In genomic region chr11:112453601-112454577, GRCh38 we compare ENCODE assay signal across 8 cellular contexts.
DNase-seq lines count a peak whose midpoint lies in the region; ATAC-seq, FAIRE-seq and TF ChIP-seq lines count a peak whose summit lies in the region.

No MANE protein-coding gene starts in this region.

- H3K4ac ChIP-seq in mesendoderm (ENCODE audit: low read depth, low read length), result no peak overlapping the region

- POLR2A ChIA-PET in BJ (lab: Charles Lee), result no interaction called here

- H3K27ac ChIP-seq in mesendoderm (ENCODE audit: low read depth, low read length), result no peak overlapping the region

- H3K9ac ChIP-seq in mesendoderm (ENCODE audit: low read length), result no peak overlapping the region

- H2BK120ac ChIP-seq in mesendoderm (ENCODE audit: low read depth, low read length), result no peak overlapping the region

- FAIRE-seq in bronchial epithelial cell (lab: Jason Lieb, UNC), result peak; percentile 62

- H4K5ac ChIP-seq in mesendoderm (ENCODE audit: low read length), result no peak overlapping the region

- no peaks in the 10 kb centered on the region for H3K79me1 ChIP-seq in mesendoderm (ENCODE audit: low read length)

- ATAC-seq in GM21360 (IDR thresholded peaks at IDR 0.05; ENCODE audit: unreplicated experiment), result no peak
- ATAC-seq in HG02571 (IDR thresholded peaks at IDR 0.05; ENCODE audit: unreplicated experiment), result no peak
- no peak for ATAC-seq in HG03039 (IDR thresholded peaks at IDR 0.05; ENCODE audit: unreplicated experiment)

- DNase-seq in BJ (ENCODE audit: low read depth), result no peak
- DNase-seq in GM20000 (ENCODE audit: low spot score), result peak; percentile 42
- DNase-seq in RKO (ENCODE audit: low spot score), result peak; percentile 33
- DNase-seq in bronchial epithelial cell (ENCODE audit: low read depth), result peak; percentile 45
- DNase-seq in mesendoderm, result peak; percentile 74

- H3K79me2 ChIP-seq in mesendoderm (ENCODE audit: control insufficient read depth, insufficient read depth, low read length), result no peaks in the 10 kb centered on the region

- H2BK15ac ChIP-seq in mesendoderm (replicated peaks; ENCODE audit: low read depth), result no peak overlapping the region

- no CpG with 5 or more reads among the region's 4 CpGs for WGBS in mesendoderm (ENCODE audit: extremely low coverage, insufficient coverage, low lambda C conversion rate)

- TF ChIP-seq CTCF in BJ (IDR thresholded peaks at IDR 0.05; ENCODE audit: insufficient read depth, low read depth, low read length) (peak; percentile 49), GM20000 (IDR thresholded peaks at IDR 0.05; ENCODE audit: extremely low read depth, missing control alignments) (no peak), bronchial epithelial cell (IDR thresholded peaks at IDR 0.05; ENCODE audit: insufficient read depth, low read length, severe bottlenecking) (peak; percentile 32)

- no peak overlapping the region for H2AK5ac ChIP-seq in mesendoderm (ENCODE audit: low read length)

- no peaks in the 10 kb centered on the region for H3K4me1 ChIP-seq in mesendoderm (ENCODE audit: control insufficient read depth, low read depth, low read length)

- no peak overlapping the region for H3K18ac ChIP-seq in mesendoderm (ENCODE audit: low read length)

- H3K36me3 ChIP-seq in BJ (ENCODE audit: control insufficient read depth, insufficient read depth, low read length) (no peaks in the 10 kb centered on the region), bronchial epithelial cell (ENCODE audit: control insufficient read depth, insufficient read depth, low read length) (no peaks in the 10 kb centered on the region), mesendoderm (ENCODE audit: control insufficient read depth, insufficient read depth, low read length) (no peaks in the 10 kb centered on the region)

- H3K4me2 ChIP-seq in mesendoderm (ENCODE audit: low read length), result no peak overlapping the region

- CTCF ChIA-PET in BJ (lab: Yijun Ruan, JAX), result interaction anchor here (0.6 to 1.2 kb wide), 4 partner anchors 8 to 1335 kb away, joined by 3 to 6 read pairs (median 3); no protein-coding TSS in a partner anchor

- H3K23ac ChIP-seq in mesendoderm (ENCODE audit: low read length), result no peak overlapping the region

- H4K8ac ChIP-seq in mesendoderm (ENCODE audit: low read depth, low read length), result no peak overlapping the region

- H3K56ac ChIP-seq in mesendoderm (ENCODE audit: low read length), result no peak overlapping the region

- H3K4me3 ChIP-seq in BJ (ENCODE audit: low read depth, low read length) (no peak overlapping the region), bronchial epithelial cell (ENCODE audit: low read depth, low read length) (no peak overlapping the region), mesendoderm (ENCODE audit: low read length) (no peak overlapping the region)

- no peak overlapping the region for H2BK5ac ChIP-seq in mesendoderm (ENCODE audit: low read length)

- H3K27me3 ChIP-seq in BJ (ENCODE audit: control insufficient read depth, insufficient read depth, low read length) (no peaks in the 10 kb centered on the region; the same call in 1 of the 2 replicates), bronchial epithelial cell (ENCODE audit: control insufficient read depth, insufficient read depth, low read length) (no peaks in the 10 kb centered on the region), mesendoderm (ENCODE audit: insufficient read depth, low read length, poor library complexity) (no peaks in the 10 kb centered on the region)
